Comparison of ENCODE assay signal across 12 cellular contexts in the genomic region with DNA sequence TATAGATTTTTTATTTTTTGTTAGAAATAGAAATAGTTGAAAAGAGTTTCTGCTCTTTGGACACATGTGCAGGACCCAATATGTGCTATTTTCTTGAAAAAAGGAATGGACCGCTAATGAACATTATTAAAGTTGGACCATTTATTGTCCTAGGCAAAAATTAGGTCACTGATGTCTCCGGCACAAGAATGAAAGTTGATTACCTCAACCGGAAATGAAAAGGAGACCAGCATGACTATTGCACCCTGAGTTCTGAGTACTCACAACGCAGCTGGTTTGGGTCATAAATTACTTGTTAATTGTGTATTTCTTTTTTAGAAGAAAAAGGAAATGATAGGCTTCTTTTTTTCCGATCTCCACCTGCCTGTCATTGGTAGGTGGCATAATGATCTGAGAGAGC.
DNase-seq lines count a peak whose midpoint lies in the region; ATAC-seq and TF ChIP-seq lines count a peak whose summit lies in the region.
"Had no signal": no experiment of that assay in that cellular context is flagged by ENCODE, and none has a peak within 500 bp of the region (broad histone marks: within the 10 kb centered on the region; RNA-seq: fewer than 3 reads in every experiment).

No MANE protein-coding gene starts in this region.

- peaks cover 31% of the 10 kb centered on the region for H3K36me3 Mint-ChIP-seq in activated B cell treated with CpG ODN at 0.5 μM for 24 hours (ENCODE audit: low read depth)
- H3K36me3 Mint-ChIP-seq: mesothelial cell of epicardium had no signal

- peak overlapping the region; percentile 59 for H3K4me3 Mint-ChIP-seq in activated B cell treated with CpG ODN at 0.5 μM for 24 hours
- H3K4me3 Mint-ChIP-seq: mesothelial cell of epicardium had no signal

- H3K4me3 ChIP-seq in sigmoid colon: no peak overlapping the region
- H3K4me3 ChIP-seq: testis had no signal

- TF ChIP-seq CTCF in activated B cell treated with CpG ODN at 0.5 μM for 24 hours (IDR thresholded peaks at IDR 0.05) (no peak), sigmoid colon (IDR thresholded peaks at IDR 0.05) (no peak)

- POLR2A ChIA-PET in activated B cell treated with CpG ODN at 0.5 μM for 24 hours (lab: Charles Lee): interaction anchor here (0.6 to 1.9 kb wide), 6 partner anchors 9 to 232 kb away, joined by 3 to 4 read pairs (median 3); partner anchors contain the start of gene ARHGAP24

- WGBS in sigmoid colon, 2 donors: 51 to 76% methylated on average over 5 of the region's 5 CpGs

- no peaks in the 10 kb centered on the region for H3K27me3 Mint-ChIP-seq in activated B cell treated with CpG ODN at 0.5 μM for 24 hours

- ATAC-seq in GM18498 (IDR thresholded peaks at IDR 0.05; ENCODE audit: unreplicated experiment) (peak; percentile 86), GM21381 (IDR thresholded peaks at IDR 0.05; ENCODE audit: unreplicated experiment) (peak; percentile 80), HG03159 (IDR thresholded peaks at IDR 0.05; ENCODE audit: unreplicated experiment) (peak; percentile 86), activated B cell treated with CpG ODN at 0.5 μM for 24 hours (ENCODE audit: low read depth) (peak; percentile 66)

- CTCF ChIA-PET in activated B cell treated with CpG ODN at 0.5 μM for 24 hours (lab: Charles Lee): interaction anchor here (0.7 to 0.8 kb wide), 2 partner anchors 28 to 51 kb away, joined by 3 read pairs; no protein-coding TSS in a partner anchor

- TF ChIP-seq EP300 in sigmoid colon (IDR thresholded peaks at IDR 0.05): no peak

- TF ChIP-seq POLR2A in sigmoid colon (IDR thresholded peaks at IDR 0.05): no peak

- peak overlapping the region; percentile 84 for H3K27ac Mint-ChIP-seq in activated B cell treated with CpG ODN at 0.5 μM for 24 hours
- H3K27ac Mint-ChIP-seq: mesothelial cell of epicardium had no signal

- intact Hi-C loops in activated B cell treated with CpG ODN at 0.5 μM for 24 hours (cut with micrococcal nuclease) (loop anchor here (5.0 to 10.0 kb wide), 2 partner anchors 35 to 1297 kb away; no protein-coding TSS in a partner anchor), sigmoid colon (cut with DNase I) (no loop called here)

- H3K27me3 ChIP-seq in sigmoid colon: no peaks in the 10 kb centered on the region
- H3K27me3 ChIP-seq: testis had no signal

- no peak overlapping the region for H3K27ac ChIP-seq in sigmoid colon
- H3K27ac ChIP-seq: testis had no signal

- peaks cover 66% of the 10 kb centered on the region for H3K4me1 Mint-ChIP-seq in activated B cell treated with CpG ODN at 0.5 μM for 24 hours

- no peaks in the 10 kb centered on the region for H3K9me3 ChIP-seq in sigmoid colon
- H3K9me3 ChIP-seq: testis had no signal

- no peaks in the 10 kb centered on the region for H3K36me3 ChIP-seq in sigmoid colon

- in situ Hi-C loops in G401 (cut with HindIII; ENCODE audit: low sequenced_read_pairs): no loop called here

- H3K9me3 Mint-ChIP-seq in activated B cell treated with CpG ODN at 0.5 μM for 24 hours: peaks cover 5% of the 10 kb centered on the region
- H3K9me3 Mint-ChIP-seq: mesothelial cell of epicardium had no signal

- no peak for DNase-seq in activated B cell treated with CpG ODN at 0.5 μM for 24 hours
- no peak for DNase-seq in sigmoid colon
- DNase-seq in G401 (ENCODE audit: low spot score): no peak
- DNase-seq in NCI-H345 (lab: John Stamatoyannopoulos, UW): no peak
- no peak for DNase-seq in NCI-H446 (lab: John Stamatoyannopoulos, UW)
- DNase-seq: DMS 273 treated with DMSO at 0.1 percent for 48 hours, NCI-H510A, testis had no signal

- no peaks in the 10 kb centered on the region for H3K4me1 ChIP-seq in sigmoid colon
- H3K4me1 ChIP-seq: testis had no signal
